ENCODE assay signal across 8 cellular contexts in the genomic region with DNA sequence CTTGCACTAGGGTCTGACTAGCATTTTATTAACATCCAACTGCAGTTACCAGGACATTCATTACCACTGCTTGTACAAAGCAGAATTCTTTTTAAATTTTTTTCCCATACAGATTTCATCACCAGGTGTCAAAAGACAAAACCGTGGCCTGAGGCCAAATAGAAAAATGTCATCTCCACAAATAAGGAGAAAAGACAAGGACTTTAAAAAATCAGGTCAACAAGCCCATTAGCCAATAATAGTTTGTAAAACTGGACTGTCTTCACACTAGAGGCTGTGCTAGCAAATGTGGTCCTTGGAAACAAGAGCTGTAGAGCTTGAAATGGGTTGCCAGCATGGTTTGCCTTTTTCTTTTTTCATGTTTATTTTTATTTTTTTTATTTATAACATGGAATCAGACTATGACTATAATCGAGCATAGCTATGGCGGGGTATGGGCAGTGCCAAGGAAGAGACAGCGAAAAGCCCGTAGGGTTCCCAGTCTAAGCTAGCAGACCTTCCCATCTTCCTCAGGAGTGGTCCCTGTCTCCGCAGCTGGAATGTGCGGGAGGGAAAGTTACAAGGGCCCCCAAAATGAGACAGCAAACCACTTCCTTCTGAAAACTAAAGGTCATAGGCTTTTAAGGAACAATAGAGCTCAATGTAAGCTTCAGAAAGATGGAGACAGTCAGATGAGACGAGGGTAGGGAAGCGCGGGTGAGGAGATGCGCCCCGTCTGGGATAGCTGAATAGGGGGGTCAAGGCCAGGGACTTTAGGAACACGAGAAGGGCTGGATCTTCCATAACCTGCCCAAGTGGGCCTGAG. TPM values are rescaled to one million over a fixed set of nuclear protein-coding genes. Genes with fewer than 3 reads are reported as not detected.
DNase-seq lines count a peak whose midpoint lies in the region; ATAC-seq and TF ChIP-seq lines count a peak whose summit lies in the region.

No MANE protein-coding gene starts in this region.

- peaks cover 0 to 13% of the 10 kb centered on the region in 2 donors for H3K36me3 Mint-ChIP-seq in CD4-positive, alpha-beta memory T cell
- peaks cover 7% of the 10 kb centered on the region for H3K36me3 Mint-ChIP-seq in activated T-helper 17 cell treated with anti-CD3 and anti-CD28 coated beads, Interleukin-2, amount 50 U/mL, for 72 hours (ENCODE audit: low read depth)

- peaks cover 29 to 41% (median 35%) of the 10 kb centered on the region in 4 donors for H3K4me1 Mint-ChIP-seq in CD4-positive, alpha-beta memory T cell
- H3K4me1 Mint-ChIP-seq in activated T-helper 17 cell treated with anti-CD3 and anti-CD28 coated beads, Interleukin-2, amount 50 U/mL, for 72 hours, result peaks cover 21% of the 10 kb centered on the region

- H3K36me3 ChIP-seq in CD4-positive, alpha-beta memory T cell (ENCODE audit: insufficient read depth, low read length), result no peaks in the 10 kb centered on the region
- no peaks in the 10 kb centered on the region for H3K36me3 ChIP-seq in right atrium auricular region

- no peaks in the 10 kb centered on the region for H3K27me3 ChIP-seq in CD4-positive, alpha-beta memory T cell (ENCODE audit: insufficient read depth, low read length)
- no peaks in the 10 kb centered on the region for H3K27me3 ChIP-seq in right atrium auricular region

- ATAC-seq in activated T-helper 17 cell treated with anti-CD3 and anti-CD28 coated beads, Interleukin-2, amount 50 U/mL, for 72 hours (replicated peaks), result no peak
- ATAC-seq in HG02623 (IDR thresholded peaks at IDR 0.05; ENCODE audit: unreplicated experiment), result no peak

- intact Hi-C loops in CD4-positive, alpha-beta memory T cell (cut with micrococcal nuclease), result loop anchor here (10.0 kb wide), 1 partner anchor 63 kb away; no protein-coding TSS in a partner anchor

- H3K27ac Mint-ChIP-seq in CD4-positive, alpha-beta memory T cell, result peak overlapping the region; percentile 45 to 95 (median 92)
- peak overlapping the region; percentile 98 for H3K27ac Mint-ChIP-seq in activated T-helper 17 cell treated with anti-CD3 and anti-CD28 coated beads, Interleukin-2, amount 50 U/mL, for 72 hours

- peak overlapping the region; percentile 77 for H3K27ac ChIP-seq in CD4-positive, alpha-beta memory T cell (ENCODE audit: low read depth, low read length)
- peak overlapping the region; percentile 92 to 95 for H3K27ac ChIP-seq in right atrium auricular region

- POLR2A ChIA-PET in CD4-positive, alpha-beta memory T cell (lab: Charles Lee; ENCODE audit: partially characterized antibody), result interaction anchor here (1.0 to 5.0 kb wide), 8 partner anchors 20 to 266 kb away, joined by 3 to 56 read pairs (median 28); a partner anchor contains a TSS

- peak overlapping the region; percentile 42 to 74 for H3K4me3 ChIP-seq in CD4-positive, alpha-beta memory T cell (ENCODE audit: low read length in 2 of 2)
- peak overlapping the region; percentile 59 for H3K4me3 ChIP-seq in Jurkat, Clone E6-1 (ENCODE audit: low read length)
- H3K4me3 ChIP-seq in right atrium auricular region (peak overlapping the region; percentile 85 to 95), retinal pigment epithelial cell (ENCODE audit: low read length) (peak overlapping the region; percentile 62)

- H3K9me3 ChIP-seq in CD4-positive, alpha-beta memory T cell (ENCODE audit: control insufficient read depth in 1 of 2, low read length in 2 of 2), result no peaks in the 10 kb centered on the region
- H3K9me3 ChIP-seq in right atrium auricular region, result no peaks in the 10 kb centered on the region

- CTCF ChIA-PET in CD4-positive, alpha-beta memory T cell (lab: Charles Lee; ENCODE audit: partially characterized antibody), result interaction anchor here (0.8 to 1.7 kb wide), 6 partner anchors 14 to 210 kb away, joined by 3 to 11 read pairs (median 4); a partner anchor contains a TSS

- no peaks in the 10 kb centered on the region for H3K9me3 Mint-ChIP-seq in CD4-positive, alpha-beta memory T cell
- no peaks in the 10 kb centered on the region for H3K9me3 Mint-ChIP-seq in activated T-helper 17 cell treated with anti-CD3 and anti-CD28 coated beads, Interleukin-2, amount 50 U/mL, for 72 hours

- peak overlapping the region; percentile 81 to 95 (median 91) for H3K4me3 Mint-ChIP-seq in CD4-positive, alpha-beta memory T cell
- peak overlapping the region; percentile 96 for H3K4me3 Mint-ChIP-seq in activated T-helper 17 cell treated with anti-CD3 and anti-CD28 coated beads, Interleukin-2, amount 50 U/mL, for 72 hours

- no peaks in the 10 kb centered on the region for H3K27me3 Mint-ChIP-seq in CD4-positive, alpha-beta memory T cell
- H3K27me3 Mint-ChIP-seq in activated T-helper 17 cell treated with anti-CD3 and anti-CD28 coated beads, Interleukin-2, amount 50 U/mL, for 72 hours, result no peaks in the 10 kb centered on the region

- TF ChIP-seq CTCF in right atrium auricular region (IDR thresholded peaks at IDR 0.05), result no peak
- no peak for TF ChIP-seq CTCF in retinal pigment epithelial cell (conservative IDR thresholded peaks at IDR 0.05; ENCODE audit: low read depth, low read length)

- peak in 3 of 5 donors; percentile 6 to 8 (median 7) for DNase-seq in CD4-positive, alpha-beta memory T cell
- no peak for DNase-seq in Jurkat, Clone E6-1 (ENCODE audit: low read depth, low spot score)
- no peak for DNase-seq in right atrium auricular region (ENCODE audit: low spot score)
- DNase-seq in retinal pigment epithelial cell (ENCODE audit: low read depth), result no peak
- DNase-seq in NCI-H226, result no peak
- DNase-seq in NK-92 treated with Interleukin-12 subunit alpha and Interleukin-12 subunit beta, amount 100 ng/mL, for 24 hours (lab: John Stamatoyannopoulos, UW), result no peak

- peaks cover 32% of the 10 kb centered on the region for H3K4me1 ChIP-seq in CD4-positive, alpha-beta memory T cell (ENCODE audit: insufficient read depth, low read length)
- H3K4me1 ChIP-seq in right atrium auricular region, result peaks cover 0 to 29% of the 10 kb centered on the region in 2 donors

RNA-seq across cellular contexts. Expression of a gene that starts 1.5 kb away (rescaled TPM):
- total RNA-seq in CD4-positive, alpha-beta memory T cell, result 10 to 100 TPM; 15.9 to 16.6 TPM
- 10 to 100 TPM; 26.5 to 31.7 TPM for polyA plus RNA-seq in CD4-positive, alpha-beta memory T cell
- 28.6 TPM for polyA plus RNA-seq in Jurkat, Clone E6-1 (2012; ENCODE audit: insufficient read depth, insufficient read length)
- total RNA-seq in activated T-helper 17 cell treated with anti-CD3 and anti-CD28 coated beads, Interleukin-2, amount 50 U/mL, for 72 hours, result 10 to 100 TPM; 17.8 to 38.4 TPM
- 1 to 10 TPM; 9.6 to 9.9 TPM for total RNA-seq in right atrium auricular region

RNA-seq across cellular contexts. Expression of a gene that starts 47.9 kb away (rescaled TPM):
- total RNA-seq in CD4-positive, alpha-beta memory T cell, result 10 to 100 TPM; 21.0 to 23.5 TPM
- 10 to 100 TPM; 25.2 to 35.2 TPM for polyA plus RNA-seq in CD4-positive, alpha-beta memory T cell
- 56.3 TPM for polyA plus RNA-seq in Jurkat, Clone E6-1 (2012; ENCODE audit: insufficient read depth, insufficient read length)
- 10 to 100 TPM; 26.0 to 34.8 TPM for total RNA-seq in activated T-helper 17 cell treated with anti-CD3 and anti-CD28 coated beads, Interleukin-2, amount 50 U/mL, for 72 hours
- total RNA-seq in right atrium auricular region, result 10 to 100 TPM; 13.7 to 17.3 TPM

Comparison
In these comparisons a context has a peak if more than half of its experiments do, and no peak if none do; other contexts are left out.
1. DNase-seq: peak in CD4-positive, alpha-beta memory T cell (3 of 5); none in Jurkat, Clone E6-1 (single experiment), right atrium auricular region (single experiment), retinal pigment epithelial cell (single experiment), NCI-H226 (single experiment) and NK-92 treated with Interleukin-12 subunit alpha and Interleukin-12 subunit beta, amount 100 ng/mL, for 24 hours (single experiment).
2. Peak in every context shown above with its lines, with median percentiles within 50 percentile points of each other: H3K4me3 ChIP-seq.